ENCODE assay signal across 8 cellular contexts in the genomic region with DNA sequence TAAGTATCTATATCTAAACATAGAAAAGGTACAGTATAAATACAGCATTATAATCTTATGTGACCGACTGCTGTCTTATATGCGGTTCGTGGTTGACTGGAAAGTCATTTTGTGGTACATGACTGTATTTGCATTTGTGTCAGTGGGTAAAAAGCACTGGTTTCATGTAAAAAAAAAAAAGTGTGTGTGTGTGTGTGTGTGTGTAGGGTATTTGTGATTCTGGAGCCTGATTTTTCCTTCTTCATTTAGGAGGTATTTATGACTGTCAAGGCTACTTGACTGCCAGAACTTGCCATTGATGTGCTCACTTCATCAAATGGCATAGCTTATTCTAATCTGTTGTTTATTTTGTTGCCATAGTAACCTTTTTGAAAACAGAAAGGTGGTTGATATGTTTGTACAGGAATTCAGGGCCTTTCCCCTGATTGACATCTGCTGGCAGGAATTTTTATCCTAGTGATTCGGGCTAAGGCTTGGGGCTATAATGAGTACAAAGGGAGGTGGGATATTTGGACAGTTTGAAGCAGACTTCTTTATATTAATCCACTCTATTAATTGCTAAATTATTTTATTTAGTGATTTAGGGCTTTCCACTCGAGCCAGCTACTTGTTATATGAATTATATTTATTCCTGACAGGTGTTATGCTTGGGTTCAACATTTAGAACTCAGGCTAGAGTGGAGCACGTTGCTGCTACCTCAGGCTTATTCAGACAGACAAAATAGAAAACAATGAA.
DNase-seq lines count a peak whose midpoint lies in the region; ATAC-seq and TF ChIP-seq lines count a peak whose summit lies in the region.

No MANE protein-coding gene starts in this region.

- H3K27me3 ChIP-seq in SU-DHL-6 (ENCODE audit: low read length), result no peaks in the 10 kb centered on the region

- peak overlapping the region; percentile 75 for H3K27ac Mint-ChIP-seq in stimulated activated effector memory CD8-positive, alpha-beta T cell treated with anti-CD3 and anti-CD28 coated beads, Interleukin-12 subunit alpha, Interleukin-12 subunit beta, amount 100 ng/mL, for 72 hours

- H2AFZ ChIP-seq in SU-DHL-6 (ENCODE audit: low read depth, low read length, severe bottlenecking), result no peak overlapping the region

- DNase-seq in ELR (ENCODE audit: low read depth), result peak; percentile 63
- DNase-seq in HuH-7 (ENCODE audit: low spot score), result peak; percentile 49
- peak; percentile 33 for DNase-seq in glomerular endothelial cell (ENCODE audit: extremely low read depth, low read depth, low spot score)
- DNase-seq in stimulated activated effector memory CD8-positive, alpha-beta T cell treated with anti-CD3 and anti-CD28 coated beads, Interleukin-12 subunit alpha, Interleukin-12 subunit beta, amount 100 ng/mL, for 72 hours (ENCODE audit: low spot score in 2 of 2), result no peak
- no peak for DNase-seq in cerebellar cortex (ENCODE audit: low spot score)
- DNase-seq in activated effector memory CD4-positive, alpha-beta T cell treated with Interleukin-2 at 50 U/mL for 16 hours, result no peak

- H3K36me3 ChIP-seq in SU-DHL-6 (ENCODE audit: low read length), result no peaks in the 10 kb centered on the region

- no peaks in the 10 kb centered on the region for H3K9me2 ChIP-seq in SU-DHL-6 (replicated peaks; ENCODE audit: insufficient read depth, low read length)

- H3K4me3 Mint-ChIP-seq in stimulated activated effector memory CD8-positive, alpha-beta T cell treated with anti-CD3 and anti-CD28 coated beads, Interleukin-12 subunit alpha, Interleukin-12 subunit beta, amount 100 ng/mL, for 72 hours, result peak overlapping the region; percentile 0

- no peak for TF ChIP-seq CTCF in SU-DHL-6 (IDR thresholded peaks at IDR 0.05; ENCODE audit: insufficient read depth, low read length, poor library complexity, severe bottlenecking)

- H3K79me2 ChIP-seq in SU-DHL-6 (ENCODE audit: insufficient read depth, low read length), result peaks cover 87% of the 10 kb centered on the region

- peaks cover 3% of the 10 kb centered on the region for H3K9me3 Mint-ChIP-seq in stimulated activated effector memory CD8-positive, alpha-beta T cell treated with anti-CD3 and anti-CD28 coated beads, Interleukin-12 subunit alpha, Interleukin-12 subunit beta, amount 100 ng/mL, for 72 hours

- peaks cover 10% of the 10 kb centered on the region for H4K20me1 ChIP-seq in SU-DHL-6 (ENCODE audit: low read depth, low read length)

- H3K4me2 ChIP-seq in SU-DHL-6 (ENCODE audit: low read depth, low read length, poor library complexity, severe bottlenecking), result peak overlapping the region; percentile 84

- peak overlapping the region; percentile 32 for H3K4me3 ChIP-seq in SU-DHL-6 (ENCODE audit: insufficient read depth, low read length, poor library complexity, severe bottlenecking)

- H3K36me3 Mint-ChIP-seq in stimulated activated effector memory CD8-positive, alpha-beta T cell treated with anti-CD3 and anti-CD28 coated beads, Interleukin-12 subunit alpha, Interleukin-12 subunit beta, amount 100 ng/mL, for 72 hours, result peaks cover 7% of the 10 kb centered on the region

- H3F3A ChIP-seq in SU-DHL-6 (ENCODE audit: insufficient read depth), result peaks cover 60% of the 10 kb centered on the region

- ATAC-seq in GM21619 (IDR thresholded peaks at IDR 0.05; ENCODE audit: unreplicated experiment), result peak; percentile 77
- ATAC-seq in stimulated activated effector memory CD8-positive, alpha-beta T cell treated with anti-CD3 and anti-CD28 coated beads, Interleukin-12 subunit alpha, Interleukin-12 subunit beta, amount 100 ng/mL, for 72 hours, result peak; percentile 96

- peak overlapping the region; percentile 84 for H3K27ac ChIP-seq in SU-DHL-6 (ENCODE audit: low read depth, low read length)

- H3K9me3 ChIP-seq in SU-DHL-6 (ENCODE audit: insufficient read depth, low read length), result no peaks in the 10 kb centered on the region

- peaks cover 33% of the 10 kb centered on the region for H3K4me1 Mint-ChIP-seq in stimulated activated effector memory CD8-positive, alpha-beta T cell treated with anti-CD3 and anti-CD28 coated beads, Interleukin-12 subunit alpha, Interleukin-12 subunit beta, amount 100 ng/mL, for 72 hours

- peak overlapping the region; percentile 23 for H3K9ac ChIP-seq in SU-DHL-6 (ENCODE audit: low read length)

Comparison
In these comparisons a context has a peak if more than half of its experiments do, and no peak if none do; other contexts are left out.
1. DNase-seq: peak in ELR (single experiment), HuH-7 (single experiment) and glomerular endothelial cell (single experiment); none in stimulated activated effector memory CD8-positive, alpha-beta T cell treated with anti-CD3 and anti-CD28 coated beads, Interleukin-12 subunit alpha, Interleukin-12 subunit beta, amount 100 ng/mL, for 72 hours (0 of 2), cerebellar cortex (single experiment) and activated effector memory CD4-positive, alpha-beta T cell treated with Interleukin-2 at 50 U/mL for 16 hours (single experiment).